8 cellular contexts compared by ENCODE assay signal in genomic region chr3:38455639-38456430, GRCh38. TPM values are rescaled to one million over a fixed set of nuclear protein-coding genes. Genes with fewer than 3 reads are reported as not detected.
DNase-seq lines count a peak whose midpoint lies in the region; ATAC-seq and TF ChIP-seq lines count a peak whose summit lies in the region.

No MANE protein-coding gene starts in this region.

- 14% methylated on average over 15 of the region's 15 CpGs for WGBS in liver
- WGBS in thyroid gland, 2 donors = 8 to 15% methylated on average over 11 to 12 of the region's 15 CpGs

- peaks cover 30% of the 10 kb centered on the region for H3K36me3 Mint-ChIP-seq in brain

- ATAC-seq in GM18867 (IDR thresholded peaks at IDR 0.05; ENCODE audit: unreplicated experiment) (peak; percentile 49), HG03159 (IDR thresholded peaks at IDR 0.05; ENCODE audit: unreplicated experiment) (no peak)

- no peak for TF ChIP-seq RAD21 in liver (IDR thresholded peaks at IDR 0.05)

- H3K27me3 Mint-ChIP-seq in brain = peaks cover 4% of the 10 kb centered on the region

- DNase-seq in HuH-7 (ENCODE audit: low spot score) (peak; percentile 57), thyroid gland (peak; percentile 37 to 40), DMS 273 treated with DMSO at 0.1 percent for 48 hours (lab: John Stamatoyannopoulos, UW) (no peak), NCI-H1694 treated with DMSO at 0.1 percent for 48 hours (lab: John Stamatoyannopoulos, UW) (no peak)

- H3K27me3 ChIP-seq in liver (ENCODE audit: control insufficient read depth in 4 of 4, insufficient read depth in 4 of 4, low read length in 3 of 4) = no peaks in the 10 kb centered on the region
- no peaks in the 10 kb centered on the region for H3K27me3 ChIP-seq in thyroid gland

- TF ChIP-seq CTCF in brain (conservative IDR thresholded peaks at IDR 0.05) (no peak), liver (IDR thresholded peaks at IDR 0.05; ENCODE audit: low read depth, low read length, missing input control) (no peak), thyroid gland (IDR thresholded peaks at IDR 0.05) (no peak)

- H3K9me3 Mint-ChIP-seq in brain = peaks cover 0 to 6% (median 2%) of the 10 kb centered on the region in 5 experiments

- H3K4me1 ChIP-seq in liver (ENCODE audit: control insufficient read depth in 4 of 4, insufficient read depth in 4 of 4, low read length in 3 of 4) (peaks cover 8 to 46% (median 27%) of the 10 kb centered on the region in 4 donors), thyroid gland (peaks cover 46 to 52% of the 10 kb centered on the region in 2 donors)

- peak overlapping the region; percentile 14 to 23 for H3K9ac ChIP-seq in liver (ENCODE audit: low read depth in 1 of 2, low read length in 2 of 2)

- TF ChIP-seq POLR2A in thyroid gland (IDR thresholded peaks at IDR 0.05) = no peak

- peaks cover 59% of the 10 kb centered on the region for H3K4me1 Mint-ChIP-seq in brain

- H3K27ac Mint-ChIP-seq in brain = peak overlapping the region; percentile 67 to 100 (median 93)

- peak overlapping the region; percentile 99 to 100 (median 100) for H3K4me3 Mint-ChIP-seq in brain

- intact Hi-C loops in thyroid gland (cut with DNase I) = no loop called here

- H3K9me3 ChIP-seq in liver (ENCODE audit: control insufficient read depth in 4 of 4, low read length in 3 of 4) (no peaks in the 10 kb centered on the region), thyroid gland (no peaks in the 10 kb centered on the region)

- H3K27ac ChIP-seq in liver (ENCODE audit: low read depth in 1 of 2, low read length in 2 of 2) (peak overlapping the region; percentile 80 to 91), thyroid gland (peak overlapping the region; percentile 15 to 87 (median 39))

- H3K36me3 ChIP-seq in liver (ENCODE audit: control insufficient read depth in 4 of 4, insufficient read depth in 3 of 4, low read depth in 1 of 4, low read length in 3 of 4) (no peaks in the 10 kb centered on the region), thyroid gland (no peaks in the 10 kb centered on the region)

- H3K4me3 ChIP-seq in liver (ENCODE audit: low read depth in 1 of 3, low read length in 3 of 3) (peak overlapping the region; percentile 50 to 90 (median 62)), thyroid gland (replicated peaks in 1 of 3) (peak overlapping the region; percentile 72 to 78 (median 74))

TF ChIP-seq in liver, 16 proteins besides CTCF, POLR2A, EP300 and RAD21:
- TF ChIP-seq HNF4A (conservative IDR thresholded peaks at IDR 0.05) (peak; percentile 62 to 76), YY1 (IDR thresholded peaks at IDR 0.05) (peak; percentile 26), REST (IDR thresholded peaks at IDR 0.05) (no peak), TAF1 (conservative IDR thresholded peaks at IDR 0.05) (peak; percentile 44), SP1 (IDR thresholded peaks at IDR 0.05) (no peak), ATF3 (IDR thresholded peaks at IDR 0.05) (no peak), GABPA (IDR thresholded peaks at IDR 0.05 in 1 of 2, conservative IDR thresholded peaks at IDR 0.05 in 1 of 2) (no peak)

RNA-seq across cellular contexts. Expression of gene ACVR2B, which starts 2.1 kb away (rescaled TPM):
- polyA plus RNA-seq in brain (ENCODE audit: insufficient read depth, low read depth, low replicate concordance) = 1.8 TPM
- total RNA-seq in liver = 1 to 10 TPM; 7.3 to 7.4 TPM
- polyA plus RNA-seq in liver = 1 to 10 TPM; 1.2 to 2.1 TPM
- total RNA-seq in thyroid gland = 10 to 100 TPM in 1 of 4 donors, 1 to 10 TPM in 3; 5.1 to 12.2 (median 7.7) TPM

RNA-seq across cellular contexts. Expression of gene EXOG, which starts 40.3 kb away (rescaled TPM):
- polyA plus RNA-seq in brain (ENCODE audit: insufficient read depth, low read depth, low replicate concordance) (8.3 TPM), liver (1 to 10 TPM; 2.1 to 3.9 TPM)
- total RNA-seq in liver (1 to 10 TPM; 3.8 to 4.4 TPM), thyroid gland (10 to 100 TPM in 3 of 4 donors, 1 to 10 TPM in 1; 7.6 to 17.6 (median 14.1) TPM)

Comparison
In these comparisons a context has a peak if more than half of its experiments do, and no peak if none do; other contexts are left out.
1. DNase-seq: peak in HuH-7 (single experiment) and thyroid gland (2 of 2); none in DMS 273 treated with DMSO at 0.1 percent for 48 hours (single experiment) and NCI-H1694 treated with DMSO at 0.1 percent for 48 hours (single experiment).